15 cellular contexts compared by ENCODE assay signal in genomic region chr2:37797081-37797480, GRCh38.
DNase-seq lines count a peak whose midpoint lies in the region; TF ChIP-seq lines count a peak whose summit lies in the region.
"Had no signal": no experiment of that assay in that cellular context is flagged by ENCODE, and none has a peak within 500 bp of the region (broad histone marks: within the 10 kb centered on the region; RNA-seq: fewer than 3 reads in every experiment).

No MANE protein-coding gene starts in this region.

- peaks cover 6% of the 10 kb centered on the region for H3K4me1 ChIP-seq in BE2C

- H3K4me3 Mint-ChIP-seq in osteocyte (ENCODE audit: unreplicated experiment), result no peak overlapping the region
- H3K4me3 Mint-ChIP-seq: CD4-positive, alpha-beta T cell; naive thymus-derived CD4-positive, alpha-beta T cell had no signal

- H3K36me3 Mint-ChIP-seq in osteocyte (ENCODE audit: unreplicated experiment), result no peaks in the 10 kb centered on the region
- H3K36me3 Mint-ChIP-seq: naive thymus-derived CD4-positive, alpha-beta T cell had no signal

- H3K9me3 Mint-ChIP-seq in osteocyte (ENCODE audit: unreplicated experiment), result no peaks in the 10 kb centered on the region
- H3K9me3 Mint-ChIP-seq: CD4-positive, alpha-beta T cell had no signal

- 0 out of 2 replicates have a peak, but pooled peaks cover 3% of the 10 kb centered on the region for H3K9me3 ChIP-seq in BE2C

- H3K4me3 ChIP-seq in epithelial cell of esophagus (ENCODE audit: low read length), result no peak overlapping the region
- H3K4me3 ChIP-seq in foreskin fibroblast (ENCODE audit: low read depth in 1 of 2, low read length in 2 of 2), result no peak overlapping the region
- no peak overlapping the region for H3K4me3 ChIP-seq in BE2C (ENCODE audit: low read depth, low read length)
- H3K4me3 ChIP-seq: dorsolateral prefrontal cortex had no signal

- no peaks in the 10 kb centered on the region for H3K36me3 ChIP-seq in BE2C

- H3K27ac Mint-ChIP-seq in osteocyte (ENCODE audit: unreplicated experiment), result peak overlapping the region; percentile 32
- H3K27ac Mint-ChIP-seq: CD4-positive, alpha-beta T cell; naive thymus-derived CD4-positive, alpha-beta T cell had no signal

- H3K27me3 ChIP-seq in BE2C, result no peaks in the 10 kb centered on the region
- H3K27me3 ChIP-seq: dorsolateral prefrontal cortex had no signal

- H3K4me1 Mint-ChIP-seq in osteocyte (ENCODE audit: unreplicated experiment), result peaks cover 72% of the 10 kb centered on the region

- no peaks in the 10 kb centered on the region for H3K27me3 Mint-ChIP-seq in osteocyte (ENCODE audit: unreplicated experiment)
- H3K27me3 Mint-ChIP-seq: CD4-positive, alpha-beta T cell had no signal

- TF ChIP-seq CTCF in epithelial cell of esophagus (IDR thresholded peaks at IDR 0.05; ENCODE audit: insufficient read depth, low read depth, low read length, missing control alignments) (no peak), osteocyte (IDR thresholded peaks at IDR 0.05) (no peak), foreskin fibroblast (IDR thresholded peaks at IDR 0.05; ENCODE audit: low read depth, low read length) (no peak), BE2C (IDR thresholded peaks at IDR 0.05; ENCODE audit: low read depth, low read length) (no peak)

- DNase-seq in EH (ENCODE audit: low read depth) (peak; percentile 91), MV-4-11 (lab: John Stamatoyannopoulos, UW) (peak; percentile 63), epithelial cell of esophagus (ENCODE audit: low read depth) (peak; percentile 56), osteocyte (ENCODE audit: extremely low spot score, unreplicated experiment) (no peak), DMS 273 (lab: John Stamatoyannopoulos, UW; ENCODE audit: unreplicated experiment) (no peak), foreskin fibroblast (no peak), NCI-H187 (lab: John Stamatoyannopoulos, UW) (no peak), BE2C (no peak)
- DNase-seq: CD4-positive, alpha-beta T cell; dorsolateral prefrontal cortex; naive thymus-derived CD4-positive, alpha-beta T cell; NCI-H2171; retina; stimulated activated CD4-positive, alpha-beta T cell treated with anti-CD3 and anti-CD28 coated beads, Interleukin-4, amount 100 ng/mL, for 4 hours; stimulated activated naive CD4-positive, alpha-beta T cell had no signal

Comparison
In these comparisons a context has a peak if more than half of its experiments do, and no peak if none do; other contexts are left out.
1. DNase-seq: peak in EH (single experiment), MV-4-11 (single experiment) and epithelial cell of esophagus (single experiment); none in osteocyte (single experiment), DMS 273 (single experiment), foreskin fibroblast (0 of 2), NCI-H187 (0 of 2) and BE2C (single experiment).